14 cellular contexts compared by ENCODE assay signal in the genomic region with DNA sequence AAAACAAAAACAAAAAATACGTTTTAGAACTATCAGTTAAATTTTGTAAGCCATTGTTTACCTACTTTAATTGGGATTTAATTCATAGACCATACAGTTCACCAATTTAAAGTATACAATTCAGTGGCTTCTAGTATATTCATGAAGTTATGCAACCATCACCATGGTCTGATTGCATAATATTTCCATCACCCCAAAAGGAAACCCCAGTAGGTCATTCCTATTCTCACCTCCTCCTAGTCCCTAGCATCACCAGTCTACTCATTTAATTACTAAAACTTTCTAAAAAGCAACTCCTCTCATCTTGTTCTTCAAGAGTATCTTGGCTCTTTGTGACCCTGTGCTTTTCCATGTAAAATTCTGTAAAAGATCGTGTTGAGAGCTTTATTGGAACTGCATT.
"Had no signal": no experiment of that assay in that cellular context is flagged by ENCODE, and none has a peak within 500 bp of the region (broad histone marks: within the 10 kb centered on the region; RNA-seq: fewer than 3 reads in every experiment).

No MANE protein-coding gene starts in this region.

- H3K4me1 ChIP-seq: adrenal gland, breast epithelium, lower lobe of right lung, parathyroid adenoma had no signal

- H3K4me3 Mint-ChIP-seq: activated B cell treated with CpG ODN at 0.5 μM for 24 hours; activated T-helper 1 cell treated with anti-CD3 and anti-CD28 coated beads, Interleukin-12 subunit alpha, Interleukin-12 subunit beta, Interleukin-2, Interleukin-4 antibody, amounts not matched to agents 30 ng/mL and 10 ng/mL and 1 ng/mL, durations not matched to agents 14 hours and 24 hours and 36 hours; nephron; stimulated activated memory B cell treated with anti-CD40 and anti-IgM and Interleukin-4, amounts not matched to agents 10 μg/mL and 1 μg/mL and 100 μg/mL, for 72 hours had no signal

- DNase-seq: activated B cell treated with CpG ODN at 0.5 μM for 24 hours; adrenal gland; erythroblast; hypothalamus; lower lobe of right lung; sigmoid colon; stimulated activated CD4-positive, alpha-beta T cell treated with anti-CD3 and anti-CD28 coated beads, Interleukin-4, amount 100 ng/mL, for 24 hours; thyroid gland had no signal

- H3K27ac Mint-ChIP-seq: activated B cell treated with CpG ODN at 0.5 μM for 24 hours; activated T-helper 1 cell treated with anti-CD3 and anti-CD28 coated beads, Interleukin-12 subunit alpha, Interleukin-12 subunit beta, Interleukin-2, Interleukin-4 antibody, amounts not matched to agents 30 ng/mL and 10 ng/mL and 1 ng/mL, durations not matched to agents 14 hours and 24 hours and 36 hours; nephron; stimulated activated memory B cell treated with anti-CD40 and anti-IgM and Interleukin-4, amounts not matched to agents 10 μg/mL and 1 μg/mL and 100 μg/mL, for 72 hours had no signal

- H3K27me3 ChIP-seq: adrenal gland, breast epithelium, sigmoid colon, thyroid gland had no signal

- H3K9me3 Mint-ChIP-seq: activated B cell treated with CpG ODN at 0.5 μM for 24 hours; activated T-helper 1 cell treated with anti-CD3 and anti-CD28 coated beads, Interleukin-12 subunit alpha, Interleukin-12 subunit beta, Interleukin-2, Interleukin-4 antibody, amounts not matched to agents 30 ng/mL and 10 ng/mL and 1 ng/mL, durations not matched to agents 14 hours and 24 hours and 36 hours; nephron; stimulated activated memory B cell treated with anti-CD40 and anti-IgM and Interleukin-4, amounts not matched to agents 10 μg/mL and 1 μg/mL and 100 μg/mL, for 72 hours had no signal

- H3K27ac ChIP-seq: adrenal gland, breast epithelium, coronary artery, lower lobe of right lung, parathyroid adenoma, sigmoid colon, thyroid gland had no signal

- H3K9me3 ChIP-seq: adrenal gland, breast epithelium, lower lobe of right lung, sigmoid colon, thyroid gland had no signal

- H3K36me3 ChIP-seq: adrenal gland, breast epithelium, sigmoid colon, thyroid gland had no signal

- H3K4me3 ChIP-seq: adrenal gland, breast epithelium, coronary artery, lower lobe of right lung, sigmoid colon, thyroid gland had no signal

- H3K27me3 Mint-ChIP-seq: activated B cell treated with CpG ODN at 0.5 μM for 24 hours; stimulated activated memory B cell treated with anti-CD40 and anti-IgM and Interleukin-4, amounts not matched to agents 10 μg/mL and 1 μg/mL and 100 μg/mL, for 72 hours had no signal

- ATAC-seq: lower lobe of right lung; stimulated activated memory B cell treated with anti-CD40 and anti-IgM and Interleukin-4, amounts not matched to agents 10 μg/mL and 1 μg/mL and 100 μg/mL, for 72 hours had no signal
